In the genomic region with DNA sequence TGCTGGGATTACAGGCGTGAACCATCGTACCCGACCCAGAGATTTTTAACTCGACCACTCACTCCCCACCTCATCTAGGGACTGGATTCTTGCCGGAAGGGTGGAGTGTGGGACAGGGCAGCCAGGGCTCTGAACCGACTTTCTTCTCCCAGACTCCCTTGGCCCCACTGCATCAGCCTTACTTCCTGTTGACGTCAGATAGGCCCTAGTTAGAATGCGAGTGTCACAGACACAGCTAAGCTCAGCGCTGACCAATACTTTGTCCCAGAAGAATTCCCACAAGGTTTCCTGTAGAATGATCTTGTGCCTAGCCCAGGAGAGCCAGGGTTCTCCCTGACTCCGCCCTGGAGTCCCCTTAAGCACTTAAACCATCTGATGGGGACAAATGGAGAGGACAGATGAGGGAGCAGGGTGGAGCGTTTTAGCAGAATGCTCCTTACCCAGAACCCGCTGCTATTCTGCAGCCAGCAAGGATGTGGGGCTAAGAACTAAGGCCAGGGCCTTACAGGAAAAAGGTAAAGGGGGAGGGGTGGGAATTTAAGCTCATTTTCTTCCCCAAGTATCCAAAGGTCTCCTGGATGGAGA, we compare ENCODE assay signal across 1 cellular context.
TF ChIP-seq lines count a peak whose summit lies in the region.

No MANE protein-coding gene starts in this region.

TF ChIP-seq in H1, 55 proteins besides CTCF, POLR2A, EP300 and RAD21:
- TF ChIP-seq HDAC2 (IDR thresholded peaks at IDR 0.05; ENCODE audit: borderline replicate concordance in 1 of 2, low read depth in 2 of 2, low read length in 2 of 2), result no peak
- no peak for TF ChIP-seq BCL11A (IDR thresholded peaks at IDR 0.05; ENCODE audit: low read depth in 2 of 2, low read length in 2 of 2)
- TF ChIP-seq, protein P1, sequence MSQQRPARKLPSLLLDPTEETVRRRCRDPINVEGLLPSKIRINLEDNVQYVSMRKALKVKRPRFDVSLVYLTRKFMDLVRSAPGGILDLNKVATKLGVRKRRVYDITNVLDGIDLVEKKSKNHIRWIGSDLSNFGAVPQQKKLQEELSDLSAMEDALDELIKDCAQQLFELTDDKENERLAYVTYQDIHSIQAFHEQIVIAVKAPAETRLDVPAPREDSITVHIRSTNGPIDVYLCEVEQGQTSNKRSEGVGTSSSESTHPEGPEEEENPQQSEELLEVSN (IDR thresholded peaks at IDR 0.05), result no peak
- TF ChIP-seq, protein P2, sequence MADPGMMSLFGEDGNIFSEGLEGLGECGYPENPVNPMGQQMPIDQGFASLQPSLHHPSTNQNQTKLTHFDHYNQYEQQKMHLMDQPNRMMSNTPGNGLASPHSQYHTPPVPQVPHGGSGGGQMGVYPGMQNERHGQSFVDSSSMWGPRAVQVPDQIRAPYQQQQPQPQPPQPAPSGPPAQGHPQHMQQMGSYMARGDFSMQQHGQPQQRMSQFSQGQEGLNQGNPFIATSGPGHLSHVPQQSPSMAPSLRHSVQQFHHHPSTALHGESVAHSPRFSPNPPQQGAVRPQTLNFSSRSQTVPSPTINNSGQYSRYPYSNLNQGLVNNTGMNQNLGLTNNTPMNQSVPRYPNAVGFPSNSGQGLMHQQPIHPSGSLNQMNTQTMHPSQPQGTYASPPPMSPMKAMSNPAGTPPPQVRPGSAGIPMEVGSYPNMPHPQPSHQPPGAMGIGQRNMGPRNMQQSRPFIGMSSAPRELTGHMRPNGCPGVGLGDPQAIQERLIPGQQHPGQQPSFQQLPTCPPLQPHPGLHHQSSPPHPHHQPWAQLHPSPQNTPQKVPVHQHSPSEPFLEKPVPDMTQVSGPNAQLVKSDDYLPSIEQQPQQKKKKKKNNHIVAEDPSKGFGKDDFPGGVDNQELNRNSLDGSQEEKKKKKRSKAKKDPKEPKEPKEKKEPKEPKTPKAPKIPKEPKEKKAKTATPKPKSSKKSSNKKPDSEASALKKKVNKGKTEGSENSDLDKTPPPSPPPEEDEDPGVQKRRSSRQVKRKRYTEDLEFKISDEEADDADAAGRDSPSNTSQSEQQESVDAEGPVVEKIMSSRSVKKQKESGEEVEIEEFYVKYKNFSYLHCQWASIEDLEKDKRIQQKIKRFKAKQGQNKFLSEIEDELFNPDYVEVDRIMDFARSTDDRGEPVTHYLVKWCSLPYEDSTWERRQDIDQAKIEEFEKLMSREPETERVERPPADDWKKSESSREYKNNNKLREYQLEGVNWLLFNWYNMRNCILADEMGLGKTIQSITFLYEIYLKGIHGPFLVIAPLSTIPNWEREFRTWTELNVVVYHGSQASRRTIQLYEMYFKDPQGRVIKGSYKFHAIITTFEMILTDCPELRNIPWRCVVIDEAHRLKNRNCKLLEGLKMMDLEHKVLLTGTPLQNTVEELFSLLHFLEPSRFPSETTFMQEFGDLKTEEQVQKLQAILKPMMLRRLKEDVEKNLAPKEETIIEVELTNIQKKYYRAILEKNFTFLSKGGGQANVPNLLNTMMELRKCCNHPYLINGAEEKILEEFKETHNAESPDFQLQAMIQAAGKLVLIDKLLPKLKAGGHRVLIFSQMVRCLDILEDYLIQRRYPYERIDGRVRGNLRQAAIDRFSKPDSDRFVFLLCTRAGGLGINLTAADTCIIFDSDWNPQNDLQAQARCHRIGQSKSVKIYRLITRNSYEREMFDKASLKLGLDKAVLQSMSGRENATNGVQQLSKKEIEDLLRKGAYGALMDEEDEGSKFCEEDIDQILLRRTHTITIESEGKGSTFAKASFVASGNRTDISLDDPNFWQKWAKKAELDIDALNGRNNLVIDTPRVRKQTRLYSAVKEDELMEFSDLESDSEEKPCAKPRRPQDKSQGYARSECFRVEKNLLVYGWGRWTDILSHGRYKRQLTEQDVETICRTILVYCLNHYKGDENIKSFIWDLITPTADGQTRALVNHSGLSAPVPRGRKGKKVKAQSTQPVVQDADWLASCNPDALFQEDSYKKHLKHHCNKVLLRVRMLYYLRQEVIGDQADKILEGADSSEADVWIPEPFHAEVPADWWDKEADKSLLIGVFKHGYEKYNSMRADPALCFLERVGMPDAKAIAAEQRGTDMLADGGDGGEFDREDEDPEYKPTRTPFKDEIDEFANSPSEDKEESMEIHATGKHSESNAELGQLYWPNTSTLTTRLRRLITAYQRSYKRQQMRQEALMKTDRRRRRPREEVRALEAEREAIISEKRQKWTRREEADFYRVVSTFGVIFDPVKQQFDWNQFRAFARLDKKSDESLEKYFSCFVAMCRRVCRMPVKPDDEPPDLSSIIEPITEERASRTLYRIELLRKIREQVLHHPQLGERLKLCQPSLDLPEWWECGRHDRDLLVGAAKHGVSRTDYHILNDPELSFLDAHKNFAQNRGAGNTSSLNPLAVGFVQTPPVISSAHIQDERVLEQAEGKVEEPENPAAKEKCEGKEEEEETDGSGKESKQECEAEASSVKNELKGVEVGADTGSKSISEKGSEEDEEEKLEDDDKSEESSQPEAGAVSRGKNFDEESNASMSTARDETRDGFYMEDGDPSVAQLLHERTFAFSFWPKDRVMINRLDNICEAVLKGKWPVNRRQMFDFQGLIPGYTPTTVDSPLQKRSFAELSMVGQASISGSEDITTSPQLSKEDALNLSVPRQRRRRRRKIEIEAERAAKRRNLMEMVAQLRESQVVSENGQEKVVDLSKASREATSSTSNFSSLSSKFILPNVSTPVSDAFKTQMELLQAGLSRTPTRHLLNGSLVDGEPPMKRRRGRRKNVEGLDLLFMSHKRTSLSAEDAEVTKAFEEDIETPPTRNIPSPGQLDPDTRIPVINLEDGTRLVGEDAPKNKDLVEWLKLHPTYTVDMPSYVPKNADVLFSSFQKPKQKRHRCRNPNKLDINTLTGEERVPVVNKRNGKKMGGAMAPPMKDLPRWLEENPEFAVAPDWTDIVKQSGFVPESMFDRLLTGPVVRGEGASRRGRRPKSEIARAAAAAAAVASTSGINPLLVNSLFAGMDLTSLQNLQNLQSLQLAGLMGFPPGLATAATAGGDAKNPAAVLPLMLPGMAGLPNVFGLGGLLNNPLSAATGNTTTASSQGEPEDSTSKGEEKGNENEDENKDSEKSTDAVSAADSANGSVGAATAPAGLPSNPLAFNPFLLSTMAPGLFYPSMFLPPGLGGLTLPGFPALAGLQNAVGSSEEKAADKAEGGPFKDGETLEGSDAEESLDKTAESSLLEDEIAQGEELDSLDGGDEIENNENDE (IDR thresholded peaks at IDR 0.05; ENCODE audit: insufficient replicate concordance, low read length), result no peak
- TF ChIP-seq, protein P3, sequence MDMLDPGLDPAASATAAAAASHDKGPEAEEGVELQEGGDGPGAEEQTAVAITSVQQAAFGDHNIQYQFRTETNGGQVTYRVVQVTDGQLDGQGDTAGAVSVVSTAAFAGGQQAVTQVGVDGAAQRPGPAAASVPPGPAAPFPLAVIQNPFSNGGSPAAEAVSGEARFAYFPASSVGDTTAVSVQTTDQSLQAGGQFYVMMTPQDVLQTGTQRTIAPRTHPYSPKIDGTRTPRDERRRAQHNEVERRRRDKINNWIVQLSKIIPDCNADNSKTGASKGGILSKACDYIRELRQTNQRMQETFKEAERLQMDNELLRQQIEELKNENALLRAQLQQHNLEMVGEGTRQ (IDR thresholded peaks at IDR 0.05; ENCODE audit: low read length), result no peak
- TF ChIP-seq SIRT6 (IDR thresholded peaks at IDR 0.05; ENCODE audit: low read length), result no peak
- TF ChIP-seq CEBPB (IDR thresholded peaks at IDR 0.05; ENCODE audit: low read depth, low read length), result no peak
- no peak for TF ChIP-seq SP2 (IDR thresholded peaks at IDR 0.05; ENCODE audit: low read length)
- TF ChIP-seq POU5F1 (IDR thresholded peaks at IDR 0.05; ENCODE audit: low read depth, low read length), result no peak
- TF ChIP-seq JUND (IDR thresholded peaks at IDR 0.05; ENCODE audit: low read length), result no peak
- no peak for TF ChIP-seq KDM1A (IDR thresholded peaks at IDR 0.05; ENCODE audit: borderline replicate concordance, low read length)
- TF ChIP-seq BACH1 (IDR thresholded peaks at IDR 0.05; ENCODE audit: low read length), result no peak
- TF ChIP-seq SP1 (IDR thresholded peaks at IDR 0.05; ENCODE audit: low read depth, low read length), result no peak
- no peak for TF ChIP-seq SAP30 (IDR thresholded peaks at IDR 0.05; ENCODE audit: insufficient read depth, insufficient replicate concordance, low read length)
